16 cellular contexts compared by ENCODE assay signal in the genomic region with DNA sequence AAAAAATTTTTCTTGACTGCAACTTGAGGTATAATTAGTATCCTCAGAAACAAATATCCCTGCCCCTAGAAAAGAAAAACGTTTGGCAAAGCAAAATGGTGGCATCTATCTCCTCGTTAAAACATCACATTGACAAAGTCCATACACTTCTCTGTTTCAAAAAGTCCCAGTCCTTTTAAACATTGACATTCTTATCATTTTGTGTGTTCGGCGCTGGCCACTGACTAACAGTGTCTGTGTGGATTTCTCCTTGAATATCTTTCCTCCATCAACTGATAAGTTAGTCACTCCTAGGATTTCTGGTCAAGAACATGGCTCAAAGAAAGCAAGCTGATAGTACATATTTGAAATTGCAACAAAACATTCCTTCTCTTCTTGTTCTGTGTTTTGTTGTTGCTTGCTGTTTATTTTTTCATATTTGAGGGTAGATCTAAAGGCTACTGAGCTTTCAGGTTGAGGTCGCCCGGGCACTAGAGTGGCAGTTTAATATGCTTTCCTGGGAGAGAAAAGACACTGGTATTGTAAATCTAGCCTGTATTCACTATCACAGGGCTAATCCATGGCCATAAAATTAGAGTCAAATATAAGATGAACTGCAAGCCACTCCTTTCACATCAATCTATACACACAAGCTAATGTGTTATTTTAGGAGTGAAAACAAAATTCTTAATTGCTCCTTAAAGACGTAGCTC. TPM values are rescaled to one million over a fixed set of nuclear protein-coding genes. Genes with fewer than 3 reads are reported as not detected.
"Had no signal": no experiment of that assay in that cellular context is flagged by ENCODE, and none has a peak within 500 bp of the region (broad histone marks: within the 10 kb centered on the region; RNA-seq: fewer than 3 reads in every experiment).

No MANE protein-coding gene starts in this region.

- ATAC-seq: effector memory CD8-positive, alpha-beta T cell; foreskin keratinocyte; left colon; mucosa of descending colon; naive thymus-derived CD8-positive, alpha-beta T cell had no signal

- DNase-seq: effector memory CD8-positive, alpha-beta T cell; esophagus squamous epithelium; foreskin keratinocyte; left colon; mucosa of descending colon; naive thymus-derived CD8-positive, alpha-beta T cell; posterior cingulate gyrus; small intestine; stimulated activated CD4-positive, alpha-beta T cell treated with anti-CD3 and anti-CD28 coated beads, Interleukin-2, amount 100 ng/mL, for 48 hours; stimulated activated naive CD4-positive, alpha-beta T cell treated with Interleukin-2 at 50 U/mL for 16 hours; thyroid gland; upper lobe of left lung; uterus had no signal

- H3K4me1 ChIP-seq: esophagus squamous epithelium, foreskin keratinocyte, thyroid gland, upper lobe of left lung, uterus had no signal

- H3K4me3 Mint-ChIP-seq: effector memory CD8-positive, alpha-beta T cell; naive thymus-derived CD8-positive, alpha-beta T cell; neural crest cell had no signal

- H3K9me3 Mint-ChIP-seq: effector memory CD8-positive, alpha-beta T cell; naive thymus-derived CD8-positive, alpha-beta T cell; neural crest cell had no signal

- H3K27ac ChIP-seq: epithelial cell of prostate, esophagus squamous epithelium, foreskin keratinocyte, right atrium auricular region, thyroid gland, upper lobe of left lung, uterus had no signal

- H3K36me3 ChIP-seq: esophagus squamous epithelium, right atrium auricular region, thyroid gland, upper lobe of left lung, uterus had no signal

- H3K27ac Mint-ChIP-seq: effector memory CD8-positive, alpha-beta T cell; naive thymus-derived CD8-positive, alpha-beta T cell had no signal

- H3K27me3 ChIP-seq: esophagus squamous epithelium, right atrium auricular region, thyroid gland, upper lobe of left lung, uterus had no signal

- H3K4me1 Mint-ChIP-seq: naive thymus-derived CD8-positive, alpha-beta T cell; neural crest cell had no signal

- H3K9me3 ChIP-seq: esophagus squamous epithelium, mucosa of descending colon, right atrium auricular region, thyroid gland, upper lobe of left lung, uterus had no signal

- H3K4me3 ChIP-seq: esophagus squamous epithelium, mucosa of descending colon, right atrium auricular region, thyroid gland, upper lobe of left lung, uterus had no signal

RNA-seq across cellular contexts. Expression of gene PPIC, which starts 8.5 kb away (rescaled TPM):
- total RNA-seq: naive thymus-derived CD8-positive, alpha-beta T cell had no signal
- polyA plus RNA-seq: naive thymus-derived CD8-positive, alpha-beta T cell had no signal

RNA-seq across cellular contexts. Expression of gene PRDM6, which starts 44.0 kb away (rescaled TPM):
- total RNA-seq: naive thymus-derived CD8-positive, alpha-beta T cell had no signal
- polyA plus RNA-seq: naive thymus-derived CD8-positive, alpha-beta T cell had no signal
